ENCODE assay signal across 18 cellular contexts in genomic region chr7:92968502-92968901, GRCh38.
A peak's percentile ranks its signal among the peaks of the same experiment; 100 is the strongest.
DNase-seq lines count a peak whose midpoint lies in the region; ATAC-seq and TF ChIP-seq lines count a peak whose summit lies in the region.
"Had no signal": no experiment of that assay in that cellular context is flagged by ENCODE, and none has a peak within 500 bp of the region (broad histone marks: within the 10 kb centered on the region; RNA-seq: fewer than 3 reads in every experiment).

No MANE protein-coding gene starts in this region.

- H3K9me3 ChIP-seq in aorta (ENCODE audit: control insufficient read depth, low read length) (no peaks in the 10 kb centered on the region), lower lobe of right lung (no peaks in the 10 kb centered on the region)
- H3K9me3 ChIP-seq: BE2C, ovary, uterus had no signal

- no peak overlapping the region for H3K9ac ChIP-seq in mesendoderm (ENCODE audit: low read length)

- H3K27ac ChIP-seq in aorta (ENCODE audit: low read depth in 1 of 2, low read length in 2 of 2) (no peak overlapping the region), lower lobe of right lung (no peak overlapping the region), mesendoderm (ENCODE audit: low read depth, low read length) (no peak overlapping the region)
- H3K27ac ChIP-seq: ovary, uterus, WERI-Rb-1 had no signal

- H3K4me3 ChIP-seq in fibroblast of mammary gland (ENCODE audit: control insufficient read depth, low read depth, low read length) (no peak overlapping the region), aorta (ENCODE audit: low read length in 2 of 2) (no peak overlapping the region), lower lobe of right lung (no peak overlapping the region), mesendoderm (ENCODE audit: low read length) (no peak overlapping the region)
- H3K4me3 ChIP-seq: ovary, uterus had no signal

- H3K79me1 ChIP-seq in mesendoderm (ENCODE audit: low read length): no peaks in the 10 kb centered on the region

- intact Hi-C loops in aorta (cut with DNase I): no loop called here
- intact Hi-C loops in lower lobe of right lung (cut with DNase I): no loop called here

- no peak overlapping the region for H3K56ac ChIP-seq in mesendoderm (ENCODE audit: low read length)

- TF ChIP-seq CTCF in fibroblast of mammary gland (conservative IDR thresholded peaks at IDR 0.05; ENCODE audit: control insufficient read depth, insufficient read depth, low read depth, low read length) (no peak), lower lobe of right lung (IDR thresholded peaks at IDR 0.05) (no peak)

- no peak overlapping the region for H3K4me2 ChIP-seq in mesendoderm (ENCODE audit: low read length)

- H3K36me3 ChIP-seq in aorta (ENCODE audit: control insufficient read depth in 1 of 2, insufficient read depth in 2 of 2, low read length in 1 of 2) (no peaks in the 10 kb centered on the region), lower lobe of right lung (no peaks in the 10 kb centered on the region), mesendoderm (ENCODE audit: control insufficient read depth, insufficient read depth, low read length) (no peaks in the 10 kb centered on the region)
- H3K36me3 ChIP-seq: BE2C, ovary, uterus, WERI-Rb-1 had no signal

- H3K23ac ChIP-seq in mesendoderm (ENCODE audit: low read length): no peak overlapping the region

- 92 to 94% methylated on average over 1 of the region's 1 CpG for WGBS in aorta, 2 donors
- no CpG with 5 or more reads among the region's 1 CpG for WGBS in mesendoderm (ENCODE audit: extremely low coverage, insufficient coverage, low lambda C conversion rate)

- H3K27me3 ChIP-seq in aorta (ENCODE audit: control insufficient read depth in 1 of 2, insufficient read depth in 2 of 2, low read length in 1 of 2) (no peaks in the 10 kb centered on the region), lower lobe of right lung (ENCODE audit: low read depth) (no peaks in the 10 kb centered on the region), mesendoderm (ENCODE audit: insufficient read depth, low read length, poor library complexity) (no peaks in the 10 kb centered on the region)
- H3K27me3 ChIP-seq: BE2C, ovary, uterus had no signal

- H2BK5ac ChIP-seq in mesendoderm (ENCODE audit: low read length): no peak overlapping the region

- no peak overlapping the region for H4K5ac ChIP-seq in mesendoderm (ENCODE audit: low read length)

- no peak overlapping the region for H2AK5ac ChIP-seq in mesendoderm (ENCODE audit: low read length)

- H4K8ac ChIP-seq in mesendoderm (ENCODE audit: low read depth, low read length): no peak overlapping the region

- no peaks in the 10 kb centered on the region for H3K79me2 ChIP-seq in mesendoderm (ENCODE audit: control insufficient read depth, insufficient read depth, low read length)

- no peak overlapping the region for H3K18ac ChIP-seq in mesendoderm (ENCODE audit: low read length)

- no peak overlapping the region for H3K4ac ChIP-seq in mesendoderm (ENCODE audit: low read depth, low read length)

- ATAC-seq in GM18520 (IDR thresholded peaks at IDR 0.05; ENCODE audit: unreplicated experiment): peak; percentile 86
- ATAC-seq in GM21360 (IDR thresholded peaks at IDR 0.05; ENCODE audit: unreplicated experiment): peak; percentile 70
- ATAC-seq in HG03045 (IDR thresholded peaks at IDR 0.05; ENCODE audit: unreplicated experiment): peak; percentile 49
- ATAC-seq in aorta (ENCODE audit: low FRiP score): no peak
- no peak for ATAC-seq in lower lobe of right lung
- ATAC-seq: stimulated activated naive B cell treated with anti-CD40 and anti-IgM and Interleukin-4, amounts not matched to agents 10 μg/mL and 1 μg/mL and 100 μg/mL, for 72 hours; T-cell had no signal

- no peak overlapping the region for H2BK120ac ChIP-seq in mesendoderm (ENCODE audit: low read depth, low read length)

- DNase-seq in fibroblast of mammary gland (ENCODE audit: low read depth) (peak; percentile 49), aorta (no peak), lower lobe of right lung (no peak), mesendoderm (no peak)
- DNase-seq: activated CD8-positive, alpha-beta memory T cell treated with anti-CD3 and anti-CD28 coated beads, Interleukin-2, amount 50 U/mL, for 48 hours; activated naive CD4-positive, alpha-beta T cell treated with anti-CD3 and anti-CD28 coated beads, Interleukin-2, amount 10 ng/mL, durations not matched to agents 7 days and 5 days; BE2C; GOT3; kidney glomerular epithelial cell; NCI-H1436 treated with DMSO at 0.1 percent for 48 hours; ovary; stimulated activated naive B cell treated with anti-CD40 and anti-IgM and Interleukin-4, amounts not matched to agents 10 μg/mL and 1 μg/mL and 100 μg/mL, for 72 hours; T-cell; uterus; WERI-Rb-1 had no signal

- H2BK15ac ChIP-seq in mesendoderm (replicated peaks; ENCODE audit: low read depth): no peak overlapping the region

- H3K4me1 ChIP-seq in aorta (ENCODE audit: control insufficient read depth in 1 of 2, insufficient read depth in 2 of 2, low read length in 2 of 2) (no peaks in the 10 kb centered on the region), lower lobe of right lung (no peaks in the 10 kb centered on the region), mesendoderm (ENCODE audit: control insufficient read depth, low read depth, low read length) (no peaks in the 10 kb centered on the region)
- H3K4me1 ChIP-seq: BE2C, uterus had no signal

Comparison
In these comparisons a context has a peak if more than half of its experiments do, and no peak if none do; other contexts are left out.
1. ATAC-seq: peak in GM18520 (single experiment), GM21360 (single experiment) and HG03045 (single experiment); none in aorta (single experiment) and lower lobe of right lung (0 of 2).